ENCODE assay signal across 8 cellular contexts in the genomic region with DNA sequence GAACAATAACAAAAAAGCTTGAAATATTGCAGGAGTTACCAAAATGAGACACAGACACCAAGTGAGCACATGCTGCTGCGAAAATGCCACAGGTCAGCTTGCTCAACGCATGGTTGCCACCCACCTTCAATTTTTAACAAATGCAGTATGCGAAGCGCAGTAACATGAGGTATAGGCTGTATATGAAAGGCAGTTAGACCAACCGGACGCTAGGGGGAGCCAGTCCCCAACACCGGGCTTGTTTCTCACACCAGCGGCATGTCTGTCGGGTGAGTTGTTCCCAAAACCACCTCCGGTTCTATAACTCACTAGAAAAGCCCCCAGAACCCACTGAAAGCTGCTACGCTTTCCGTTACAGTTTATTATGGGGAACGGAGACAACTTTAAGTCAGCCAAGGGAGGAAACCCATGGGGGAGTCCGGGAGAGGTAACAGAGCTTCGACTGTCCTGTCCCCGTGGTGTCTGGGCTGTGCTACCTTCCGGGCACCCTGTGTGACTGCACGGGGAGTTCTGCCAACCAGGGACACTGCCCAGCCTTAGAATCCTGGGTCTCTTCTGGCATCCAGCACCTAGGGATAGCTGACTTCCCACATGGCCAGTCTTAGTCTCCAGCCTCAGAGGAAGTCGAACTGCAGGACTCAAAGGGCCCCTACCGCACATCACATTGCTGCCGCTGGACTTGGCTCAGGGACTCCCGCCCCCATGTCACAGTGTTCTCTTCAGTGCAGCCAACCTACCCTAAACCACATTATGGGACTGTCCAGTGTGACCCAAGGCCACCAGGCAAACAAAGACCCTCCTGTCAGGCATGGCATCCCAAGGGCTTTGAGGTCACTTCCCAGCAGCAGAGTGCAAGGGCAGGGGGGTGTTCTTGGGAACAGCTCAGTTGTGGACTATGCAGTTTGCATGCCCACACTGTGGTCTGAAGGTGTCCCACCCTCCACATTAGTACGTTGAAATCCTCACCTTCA. TPM values are rescaled to one million over a fixed set of nuclear protein-coding genes. Genes with fewer than 3 reads are reported as not detected.
DNase-seq lines count a peak whose midpoint lies in the region; ATAC-seq and TF ChIP-seq lines count a peak whose summit lies in the region.

No MANE protein-coding gene starts in this region.

- no peaks in the 10 kb centered on the region for H3K9me3 Mint-ChIP-seq in activated T-cell treated with anti-CD3 and anti-CD28 coated beads, Interleukin-2, amount 50 U/mL, for 24 hours
- H3K9me3 Mint-ChIP-seq in neural crest cell, result no peaks in the 10 kb centered on the region
- H3K9me3 Mint-ChIP-seq in stimulated activated naive CD8-positive, alpha-beta T cell treated with anti-CD3 and anti-CD28 coated beads, Interleukin-15, Interleukin-2, amounts not matched to agents 100 ng/mL and 50 ng/mL, for 24 hours, result no peaks in the 10 kb centered on the region

- peaks cover 41% of the 10 kb centered on the region for H3K4me1 Mint-ChIP-seq in activated T-cell treated with anti-CD3 and anti-CD28 coated beads, Interleukin-2, amount 50 U/mL, for 24 hours (ENCODE audit: low read depth)
- peaks cover 18% of the 10 kb centered on the region for H3K4me1 Mint-ChIP-seq in neural crest cell
- H3K4me1 Mint-ChIP-seq in stimulated activated naive CD8-positive, alpha-beta T cell treated with anti-CD3 and anti-CD28 coated beads, Interleukin-15, Interleukin-2, amounts not matched to agents 100 ng/mL and 50 ng/mL, for 24 hours (ENCODE audit: low read depth), result peaks cover 27% of the 10 kb centered on the region

- H3K36me3 Mint-ChIP-seq in activated T-cell treated with anti-CD3 and anti-CD28 coated beads, Interleukin-2, amount 50 U/mL, for 24 hours (ENCODE audit: low read depth), result peaks cover 20% of the 10 kb centered on the region
- no peaks in the 10 kb centered on the region for H3K36me3 Mint-ChIP-seq in neural crest cell (ENCODE audit: low read depth)
- peaks cover 6% of the 10 kb centered on the region for H3K36me3 Mint-ChIP-seq in stimulated activated naive CD8-positive, alpha-beta T cell treated with anti-CD3 and anti-CD28 coated beads, Interleukin-15, Interleukin-2, amounts not matched to agents 100 ng/mL and 50 ng/mL, for 24 hours (ENCODE audit: low read depth)

- peak overlapping the region; percentile 77 for H3K27ac Mint-ChIP-seq in activated T-cell treated with anti-CD3 and anti-CD28 coated beads, Interleukin-2, amount 50 U/mL, for 24 hours
- H3K27ac Mint-ChIP-seq in neural crest cell (ENCODE audit: unreplicated experiment), result no peak overlapping the region
- peak overlapping the region; percentile 12 for H3K27ac Mint-ChIP-seq in stimulated activated naive CD8-positive, alpha-beta T cell treated with anti-CD3 and anti-CD28 coated beads, Interleukin-15, Interleukin-2, amounts not matched to agents 100 ng/mL and 50 ng/mL, for 24 hours

- H3K27me3 Mint-ChIP-seq in activated T-cell treated with anti-CD3 and anti-CD28 coated beads, Interleukin-2, amount 50 U/mL, for 24 hours, result peaks cover 3% of the 10 kb centered on the region
- peaks cover 17% of the 10 kb centered on the region for H3K27me3 Mint-ChIP-seq in neural crest cell (ENCODE audit: low read depth)
- H3K27me3 Mint-ChIP-seq in stimulated activated naive CD8-positive, alpha-beta T cell treated with anti-CD3 and anti-CD28 coated beads, Interleukin-15, Interleukin-2, amounts not matched to agents 100 ng/mL and 50 ng/mL, for 24 hours, result no peaks in the 10 kb centered on the region

- H3K4me3 Mint-ChIP-seq in activated T-cell treated with anti-CD3 and anti-CD28 coated beads, Interleukin-2, amount 50 U/mL, for 24 hours, result peak overlapping the region; percentile 58
- peak overlapping the region; percentile 64 for H3K4me3 Mint-ChIP-seq in neural crest cell
- peak overlapping the region; percentile 68 for H3K4me3 Mint-ChIP-seq in stimulated activated naive CD8-positive, alpha-beta T cell treated with anti-CD3 and anti-CD28 coated beads, Interleukin-15, Interleukin-2, amounts not matched to agents 100 ng/mL and 50 ng/mL, for 24 hours

- DNase-seq in Daoy (ENCODE audit: low read depth), result peak; percentile 91
- peak; percentile 93 for DNase-seq in Jurkat, Clone E6-1 (ENCODE audit: low read depth, low spot score)
- peak; percentile 90 for DNase-seq in activated T-cell treated with anti-CD3 and anti-CD28 coated beads, Interleukin-2, amount 50 U/mL, for 24 hours
- peak; percentile 74 for DNase-seq in fibroblast of gingiva (ENCODE audit: low read depth)
- DNase-seq in neural crest cell (ENCODE audit: low read depth, low spot score), result peak; percentile 88

- peak; percentile 89 for ATAC-seq in GM21786 (IDR thresholded peaks at IDR 0.05; ENCODE audit: unreplicated experiment)

- peak; percentile 95 for TF ChIP-seq CTCF in neural crest cell (conservative IDR thresholded peaks at IDR 0.05)

- peak overlapping the region; percentile 55 for H3K4me3 ChIP-seq in Jurkat, Clone E6-1 (ENCODE audit: low read length)

TF ChIP-seq in PFSK-1, 5 proteins besides CTCF, POLR2A, EP300 and RAD21:
- TF ChIP-seq SIN3A (IDR thresholded peaks at IDR 0.05; ENCODE audit: borderline replicate concordance, insufficient read depth, low read length) (no peak), POLR2AphosphoS5 (IDR thresholded peaks at IDR 0.05; ENCODE audit: low read depth, low read length) (no peak), TAF1 (IDR thresholded peaks at IDR 0.05; ENCODE audit: borderline replicate concordance, insufficient read depth, low read length) (peak; percentile 47; the same call in 1 of the 2 replicates), FOXP2 (optimal IDR thresholded peaks at IDR 0.05; ENCODE audit: borderline replicate concordance, extremely low read depth, extremely low read length, insufficient read depth) (no peak)
- TF ChIP-seq, protein P1, sequence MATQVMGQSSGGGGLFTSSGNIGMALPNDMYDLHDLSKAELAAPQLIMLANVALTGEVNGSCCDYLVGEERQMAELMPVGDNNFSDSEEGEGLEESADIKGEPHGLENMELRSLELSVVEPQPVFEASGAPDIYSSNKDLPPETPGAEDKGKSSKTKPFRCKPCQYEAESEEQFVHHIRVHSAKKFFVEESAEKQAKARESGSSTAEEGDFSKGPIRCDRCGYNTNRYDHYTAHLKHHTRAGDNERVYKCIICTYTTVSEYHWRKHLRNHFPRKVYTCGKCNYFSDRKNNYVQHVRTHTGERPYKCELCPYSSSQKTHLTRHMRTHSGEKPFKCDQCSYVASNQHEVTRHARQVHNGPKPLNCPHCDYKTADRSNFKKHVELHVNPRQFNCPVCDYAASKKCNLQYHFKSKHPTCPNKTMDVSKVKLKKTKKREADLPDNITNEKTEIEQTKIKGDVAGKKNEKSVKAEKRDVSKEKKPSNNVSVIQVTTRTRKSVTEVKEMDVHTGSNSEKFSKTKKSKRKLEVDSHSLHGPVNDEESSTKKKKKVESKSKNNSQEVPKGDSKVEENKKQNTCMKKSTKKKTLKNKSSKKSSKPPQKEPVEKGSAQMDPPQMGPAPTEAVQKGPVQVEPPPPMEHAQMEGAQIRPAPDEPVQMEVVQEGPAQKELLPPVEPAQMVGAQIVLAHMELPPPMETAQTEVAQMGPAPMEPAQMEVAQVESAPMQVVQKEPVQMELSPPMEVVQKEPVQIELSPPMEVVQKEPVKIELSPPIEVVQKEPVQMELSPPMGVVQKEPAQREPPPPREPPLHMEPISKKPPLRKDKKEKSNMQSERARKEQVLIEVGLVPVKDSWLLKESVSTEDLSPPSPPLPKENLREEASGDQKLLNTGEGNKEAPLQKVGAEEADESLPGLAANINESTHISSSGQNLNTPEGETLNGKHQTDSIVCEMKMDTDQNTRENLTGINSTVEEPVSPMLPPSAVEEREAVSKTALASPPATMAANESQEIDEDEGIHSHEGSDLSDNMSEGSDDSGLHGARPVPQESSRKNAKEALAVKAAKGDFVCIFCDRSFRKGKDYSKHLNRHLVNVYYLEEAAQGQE (IDR thresholded peaks at IDR 0.05; ENCODE audit: insufficient read depth in 1 of 2, low read depth in 2 of 2, low read length in 2 of 2), result peak in 1 of 2 experiments; percentile 23; a peak in 1 of 4 replicates

RNA-seq across cellular contexts. Expression of gene RNF187, which starts 14.0 kb away (rescaled TPM):
- 40.5 and 43.1 TPM in 2 replicates for total RNA-seq in Daoy (2014; rRNA removed; shearing (Covaris generic))
- polyA plus RNA-seq in Jurkat, Clone E6-1 (2012; ENCODE audit: insufficient read depth, insufficient read length), result 120 TPM
- polyA plus RNA-seq in PFSK-1 (2012; ENCODE audit: insufficient read length, low read depth), result 327 TPM
- 117 and 129 TPM in 2 replicates for total RNA-seq in neural crest cell

Comparison
In these comparisons a context has a peak if more than half of its experiments do, and no peak if none do; other contexts are left out.
1. Peak in every context shown above with its lines: DNase-seq, ATAC-seq and H3K4me3 ChIP-seq.